8 cellular contexts compared by ENCODE assay signal in genomic region chr11:119169272-119169719, GRCh38. TPM values are rescaled to one million over a fixed set of nuclear protein-coding genes. Genes with fewer than 3 reads are reported as not detected.
DNase-seq lines count a peak whose midpoint lies in the region; ATAC-seq and TF ChIP-seq lines count a peak whose summit lies in the region.

No MANE protein-coding gene starts in this region.

- peaks cover 13 to 22% of the 10 kb centered on the region in 2 experiments for H3K36me3 ChIP-seq in mesenchymal stem cell (ENCODE audit: control insufficient read depth in 1 of 2, insufficient read depth in 2 of 2, low read depth in 1 of 2, low read length in 2 of 2)

- H3K4me3 ChIP-seq in mesenchymal stem cell (ENCODE audit: insufficient read depth in 1 of 2, low read depth in 1 of 2, low read length in 2 of 2), result peak overlapping the region; percentile 66 to 89

- peak overlapping the region in 1 of 2 experiments; percentile 49 for H2BK12ac ChIP-seq in mesenchymal stem cell (ENCODE audit: low read length in 2 of 2)

- H3K27me3 Mint-ChIP-seq in T-helper 17 cell, result no peaks in the 10 kb centered on the region

- peak overlapping the region; percentile 87 for H2BK5ac ChIP-seq in mesenchymal stem cell (ENCODE audit: low read depth, low read length, poor library complexity, severe bottlenecking)

- H3K23ac ChIP-seq in mesenchymal stem cell (ENCODE audit: low read length in 2 of 2), result peak overlapping the region in 1 of 2 experiments; percentile 56

- H3K4me2 ChIP-seq in mesenchymal stem cell (ENCODE audit: low read length, poor library complexity, severe bottlenecking), result peak overlapping the region; percentile 85

- H3K14ac ChIP-seq in mesenchymal stem cell (ENCODE audit: low read length in 2 of 2), result peak overlapping the region in 1 of 2 experiments; percentile 87

- H3K9me3 ChIP-seq in T-helper 17 cell (ENCODE audit: control insufficient read depth, low read length, poor library complexity, severe bottlenecking) (no peaks in the 10 kb centered on the region), mesenchymal stem cell (ENCODE audit: control insufficient read depth, low read length) (no peaks in the 10 kb centered on the region)

- peaks cover 14% of the 10 kb centered on the region for H3K4me1 Mint-ChIP-seq in T-helper 17 cell

- H2AK5ac ChIP-seq in mesenchymal stem cell (ENCODE audit: low read length, severe bottlenecking), result peak overlapping the region; percentile 31

- TF ChIP-seq CTCF in GM13977 (IDR thresholded peaks at IDR 0.05; ENCODE audit: extremely low read depth, insufficient read depth, missing control alignments), result no peak

- H2BK15ac ChIP-seq in mesenchymal stem cell (ENCODE audit: low read depth, poor library complexity, severe bottlenecking), result no peak overlapping the region

- H3K18ac ChIP-seq in mesenchymal stem cell (ENCODE audit: low read depth in 1 of 2, low read length in 2 of 2), result peak overlapping the region; percentile 41 to 92

- in situ Hi-C loops in GM13977 (cut with MboI; ENCODE audit: low pct_unique_long_range_greater_than_20kb, low sequenced_read_pairs, unreplicated experiment), result no loop called here

- peak overlapping the region; percentile 78 for H3K27ac ChIP-seq in mesenchymal stem cell (ENCODE audit: low read length, poor library complexity, severe bottlenecking)

- H3K9ac ChIP-seq in mesenchymal stem cell (ENCODE audit: low read length), result peak overlapping the region; percentile 93

- peak overlapping the region; percentile 20 to 89 for H3K4ac ChIP-seq in mesenchymal stem cell (ENCODE audit: low read depth in 1 of 2, low read length in 2 of 2)

- no peaks in the 10 kb centered on the region for H3K27me3 ChIP-seq in mesenchymal stem cell (ENCODE audit: control insufficient read depth in 1 of 2, insufficient read depth in 1 of 2, low read length in 2 of 2)

- peak overlapping the region; percentile 10 for H2AFZ ChIP-seq in mesenchymal stem cell (ENCODE audit: low read depth, low read length)

- H3K4me1 ChIP-seq in mesenchymal stem cell (ENCODE audit: control insufficient read depth, insufficient read depth, low read depth, low read length), result peaks cover 11% of the 10 kb centered on the region

- WGBS in mesenchymal stem cell, result 22% methylated on average over 15 of the region's 15 CpGs

- ATAC-seq in HG02943 (IDR thresholded peaks at IDR 0.05; ENCODE audit: low read depth, unreplicated experiment) (peak; percentile 16), T-helper 17 cell (peak; percentile 31), HG02763 (IDR thresholded peaks at IDR 0.05; ENCODE audit: unreplicated experiment) (no peak)

- DNase-seq in GM13977 (ENCODE audit: low spot score) (peak; percentile 71), T-helper 17 cell (no peak), mesenchymal stem cell (no peak), NCI-H1092 treated with DMSO at 0.1 percent for 48 hours (lab: John Stamatoyannopoulos, UW) (no peak)
- peak; percentile 8 for DNase-seq in effector CD4-positive, alpha-beta T cell
- DNase-seq in stimulated activated naive CD4-positive, alpha-beta T cell treated with Interleukin-2 at 50 U/mL for 16 hours (lab: John Stamatoyannopoulos, UW), result peak; percentile 31

- H4K8ac ChIP-seq in mesenchymal stem cell (ENCODE audit: low read length), result peak overlapping the region; percentile 96

- no peaks in the 10 kb centered on the region for H3K79me1 ChIP-seq in mesenchymal stem cell (replicated peaks; ENCODE audit: low read length, poor library complexity, severe bottlenecking)

- no peaks in the 10 kb centered on the region for H3K36me3 Mint-ChIP-seq in T-helper 17 cell (ENCODE audit: low read depth)

- peak overlapping the region; percentile 94 for H4K91ac ChIP-seq in mesenchymal stem cell (ENCODE audit: low read length)

- peak overlapping the region; percentile 90 for H3K4me3 Mint-ChIP-seq in T-helper 17 cell

- H2BK120ac ChIP-seq in mesenchymal stem cell (ENCODE audit: low read depth, low read length), result no peak overlapping the region

- H3K27ac Mint-ChIP-seq in T-helper 17 cell, result peak overlapping the region; percentile 78

RNA-seq across cellular contexts. Expression of gene NLRX1, which starts 0.8 kb away (rescaled TPM):
- 1 to 10 TPM; 6.6 to 6.9 TPM for total RNA-seq in T-helper 17 cell
- 3.9 TPM for polyA plus RNA-seq in mesenchymal stem cell (2013, experiment 1 of 2)
- 3.9 TPM for polyA plus RNA-seq in mesenchymal stem cell (2013, experiment 2 of 2)

RNA-seq across cellular contexts. Expression of gene NHERF4, which starts 16.0 kb away (rescaled TPM):
- total RNA-seq in T-helper 17 cell, result 1 to 10 TPM in 1 of 2 donors, under 1 TPM in 1; 0.65 to 1.0 TPM
- not detected for polyA plus RNA-seq in mesenchymal stem cell (2013, experiment 1 of 2)
- polyA plus RNA-seq in mesenchymal stem cell (2013, experiment 2 of 2), result not detected

RNA-seq across cellular contexts. Expression of gene ABCG4, which starts 20.4 kb away (rescaled TPM):
- not detected for total RNA-seq in T-helper 17 cell
- polyA plus RNA-seq in mesenchymal stem cell (2013, experiment 1 of 2), result 0.37 TPM
- 0.23 TPM for polyA plus RNA-seq in mesenchymal stem cell (2013, experiment 2 of 2)

RNA-seq across cellular contexts. Expression of gene CBL, which starts 36.8 kb away (rescaled TPM):
- total RNA-seq in T-helper 17 cell, result 10 to 100 TPM; 36.1 to 41.9 TPM
- polyA plus RNA-seq in mesenchymal stem cell (2013, experiment 1 of 2), result 14.9 TPM
- polyA plus RNA-seq in mesenchymal stem cell (2013, experiment 2 of 2), result 14.8 TPM

RNA-seq across cellular contexts. Expression of gene HINFP, which starts 47.9 kb away (rescaled TPM):
- total RNA-seq in T-helper 17 cell, result 10 to 100 TPM; 22.3 to 26.1 TPM
- polyA plus RNA-seq in mesenchymal stem cell (2013, experiment 1 of 2), result 13.5 TPM
- polyA plus RNA-seq in mesenchymal stem cell (2013, experiment 2 of 2), result 13.2 TPM

Comparison
In these comparisons a context has a peak if more than half of its experiments do, and no peak if none do; other contexts are left out.
1. DNase-seq: peak in GM13977 (single experiment), effector CD4-positive, alpha-beta T cell (single experiment) and stimulated activated naive CD4-positive, alpha-beta T cell treated with Interleukin-2 at 50 U/mL for 16 hours (single experiment); none in T-helper 17 cell (0 of 3), mesenchymal stem cell (single experiment) and NCI-H1092 treated with DMSO at 0.1 percent for 48 hours (single experiment).